In the genomic region with DNA sequence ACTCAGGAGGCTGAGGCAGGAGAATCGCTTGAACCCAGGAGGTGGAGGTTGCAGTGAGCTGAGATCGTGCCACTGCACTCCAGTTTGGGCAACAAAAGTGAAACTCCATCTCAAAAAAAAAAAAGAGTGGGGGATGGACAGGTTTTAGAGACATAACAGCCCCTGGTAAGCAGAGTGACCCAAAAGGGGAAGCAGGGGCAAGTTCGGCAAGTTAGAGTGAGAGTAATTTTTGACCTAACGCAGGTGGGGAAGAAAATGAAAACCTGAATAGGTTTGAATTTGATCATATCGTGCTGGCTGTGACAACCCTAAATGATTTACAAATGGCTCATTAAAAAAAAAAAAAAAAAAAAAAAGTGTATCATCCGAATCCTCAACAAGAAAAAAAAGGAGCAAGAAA, we compare ENCODE assay signal across 20 cellular contexts. TPM values are rescaled to one million over a fixed set of nuclear protein-coding genes. Genes with fewer than 3 reads are reported as not detected.
DNase-seq lines count a peak whose midpoint lies in the region; ATAC-seq, FAIRE-seq and TF ChIP-seq lines count a peak whose summit lies in the region.
"Had no signal": no experiment of that assay in that cellular context is flagged by ENCODE, and none has a peak within 500 bp of the region (broad histone marks: within the 10 kb centered on the region; RNA-seq: fewer than 3 reads in every experiment).

No MANE protein-coding gene starts in this region.

- peaks cover 27% of the 10 kb centered on the region for H3K4me1 ChIP-seq in Karpas-422 (ENCODE audit: low read length)
- no peaks in the 10 kb centered on the region for H3K4me1 ChIP-seq in left ventricle myocardium inferior
- H3K4me1 ChIP-seq: right lobe of liver had no signal

- no peaks in the 10 kb centered on the region for H3K27me3 ChIP-seq in CD4-positive, alpha-beta T cell (ENCODE audit: control insufficient read depth, insufficient read depth, low read length)
- H3K27me3 ChIP-seq in Karpas-422 (ENCODE audit: low read length) (no peaks in the 10 kb centered on the region), left ventricle myocardium inferior (ENCODE audit: low read depth) (no peaks in the 10 kb centered on the region)
- H3K27me3 ChIP-seq: right lobe of liver had no signal

- no peaks in the 10 kb centered on the region for H3K79me2 ChIP-seq in Karpas-422 (ENCODE audit: low read length)

- ATAC-seq in CD4-positive, alpha-beta T cell (ENCODE audit: poor library complexity): no peak
- ATAC-seq in activated naive CD8-positive, alpha-beta T cell treated with anti-CD3 and anti-CD28 coated beads, Interleukin-2, amount 50 U/mL, for 24 hours: no peak
- ATAC-seq in HG02981 (IDR thresholded peaks at IDR 0.05; ENCODE audit: unreplicated experiment): no peak
- ATAC-seq: left cardiac atrium, right lobe of liver had no signal

- no peaks in the 10 kb centered on the region for H3K9me2 ChIP-seq in Karpas-422 (replicated peaks; ENCODE audit: insufficient read depth, low read length)

- H3K4me3 ChIP-seq in Karpas-422 (ENCODE audit: low read length) (no peak overlapping the region), left ventricle myocardium inferior (no peak overlapping the region)
- H3K4me3 ChIP-seq: coronary artery, right lobe of liver had no signal

- no peaks in the 10 kb centered on the region for H3K9me3 Mint-ChIP-seq in CD4-positive, alpha-beta T cell
- no peaks in the 10 kb centered on the region for H3K9me3 Mint-ChIP-seq in activated naive CD8-positive, alpha-beta T cell treated with anti-CD3 and anti-CD28 coated beads, Interleukin-2, amount 50 U/mL, for 24 hours

- H3K36me3 ChIP-seq in Karpas-422 (ENCODE audit: insufficient read depth, low read length) (no peaks in the 10 kb centered on the region), left ventricle myocardium inferior (no peaks in the 10 kb centered on the region)
- H3K36me3 ChIP-seq: right lobe of liver had no signal

- no peaks in the 10 kb centered on the region for H3K36me3 Mint-ChIP-seq in CD4-positive, alpha-beta T cell (ENCODE audit: low read depth)
- H3K36me3 Mint-ChIP-seq in activated naive CD8-positive, alpha-beta T cell treated with anti-CD3 and anti-CD28 coated beads, Interleukin-2, amount 50 U/mL, for 24 hours (ENCODE audit: low read depth): no peaks in the 10 kb centered on the region

- no peak overlapping the region for H3K27ac Mint-ChIP-seq in CD4-positive, alpha-beta T cell
- H3K27ac Mint-ChIP-seq in activated naive CD8-positive, alpha-beta T cell treated with anti-CD3 and anti-CD28 coated beads, Interleukin-2, amount 50 U/mL, for 24 hours: peak overlapping the region; percentile 9

- no peak overlapping the region for H2AFZ ChIP-seq in Karpas-422 (ENCODE audit: low read length)

- H3K4me2 ChIP-seq in Karpas-422 (ENCODE audit: low read depth, low read length, poor library complexity, severe bottlenecking): peak overlapping the region; percentile 65

- peak; percentile 79 for FAIRE-seq in GM18507 (lab: Jason Lieb, UNC)
- FAIRE-seq: endothelial cell of umbilical vein had no signal

- TF ChIP-seq CTCF in CD4-positive, alpha-beta T cell (IDR thresholded peaks at IDR 0.05): no peak
- TF ChIP-seq CTCF in left ventricle myocardium inferior (IDR thresholded peaks at IDR 0.05; ENCODE audit: borderline replicate concordance): no peak

- POLR2A ChIA-PET in CD4-positive, alpha-beta T cell (lab: Charles Lee): interaction anchor here (2.7 kb wide), 1 partner anchor 26 kb away, joined by 15 read pairs; a partner anchor contains a TSS

- H3K4me3 Mint-ChIP-seq in CD4-positive, alpha-beta T cell: peak overlapping the region; percentile 22
- no peak overlapping the region for H3K4me3 Mint-ChIP-seq in activated naive CD8-positive, alpha-beta T cell treated with anti-CD3 and anti-CD28 coated beads, Interleukin-2, amount 50 U/mL, for 24 hours

- no peak overlapping the region for H3K27ac ChIP-seq in CD4-positive, alpha-beta T cell (ENCODE audit: low read depth, low read length)
- H3K27ac ChIP-seq in Karpas-422 (ENCODE audit: low read length) (no peak overlapping the region), left ventricle myocardium inferior (replicated peaks) (no peak overlapping the region)
- H3K27ac ChIP-seq: coronary artery, right lobe of liver had no signal

- no peaks in the 10 kb centered on the region for H3K27me3 Mint-ChIP-seq in CD4-positive, alpha-beta T cell
- no peaks in the 10 kb centered on the region for H3K27me3 Mint-ChIP-seq in activated naive CD8-positive, alpha-beta T cell treated with anti-CD3 and anti-CD28 coated beads, Interleukin-2, amount 50 U/mL, for 24 hours

- H3K9me3 ChIP-seq in CD4-positive, alpha-beta T cell (ENCODE audit: control insufficient read depth, low read length): no peaks in the 10 kb centered on the region
- H3K9me3 ChIP-seq in Karpas-422 (ENCODE audit: low read length): no peaks in the 10 kb centered on the region
- no peaks in the 10 kb centered on the region for H3K9me3 ChIP-seq in left ventricle myocardium inferior (replicated peaks)
- H3K9me3 ChIP-seq: right lobe of liver had no signal

- H4K20me1 ChIP-seq in Karpas-422 (ENCODE audit: insufficient read depth, low read depth, low read length): no peaks in the 10 kb centered on the region

- peaks cover 45% of the 10 kb centered on the region for H3K4me1 Mint-ChIP-seq in CD4-positive, alpha-beta T cell (ENCODE audit: low read depth)
- H3K4me1 Mint-ChIP-seq in activated naive CD8-positive, alpha-beta T cell treated with anti-CD3 and anti-CD28 coated beads, Interleukin-2, amount 50 U/mL, for 24 hours: peaks cover 51% of the 10 kb centered on the region

- CTCF ChIA-PET in CD4-positive, alpha-beta T cell (lab: Charles Lee): no interaction called here

- intact Hi-C loops in CD4-positive, alpha-beta T cell (cut with DNase I, micrococcal nuclease): no loop called here
- intact Hi-C loops in left ventricle myocardium inferior (cut with micrococcal nuclease): no loop called here

- no peak overlapping the region for H3K9ac ChIP-seq in Karpas-422 (ENCODE audit: low read length)

- DNase-seq in CD4-positive, alpha-beta T cell: no peak
- no peak for DNase-seq in GM18507 (ENCODE audit: extremely low spot score, insufficient read length, low read depth)
- no peak for DNase-seq in Karpas-422
- DNase-seq in activated naive CD8-positive, alpha-beta T cell treated with anti-CD3 and anti-CD28 coated beads, Interleukin-2, amount 50 U/mL, for 24 hours: no peak
- no peak for DNase-seq in pons (ENCODE audit: low spot score)
- no peak for DNase-seq in left ventricle myocardium inferior
- DNase-seq in NCI-H2227 treated with DMSO at 0.1 percent for 48 hours (lab: John Stamatoyannopoulos, UW): no peak
- DNase-seq: activated gamma-delta T cell; Calu3; Kasumi-1; left cardiac atrium; NCI-H146; NK-92 treated with Interleukin-12 subunit alpha and Interleukin-12 subunit beta, amount 100 ng/mL, for 24 hours; right lobe of liver; SHP77 treated with DMSO at 0.1 percent for 48 hours; substantia nigra; T-helper 2 cell had no signal

RNA-seq across cellular contexts. Expression of a gene that starts 25.7 kb away (rescaled TPM):
- 100 to 1,000 TPM; 101 to 106 TPM for total RNA-seq in CD4-positive, alpha-beta T cell
- 28.0 and 54.8 TPM in 2 replicates for total RNA-seq in Karpas-422 (2014; rRNA removed; shearing (Covaris generic); ENCODE audit: low replicate concordance)
- total RNA-seq in left ventricle myocardium inferior: 14.9 TPM
